In genomic region chr11:6738590-6738989, GRCh38 we compare ENCODE assay signal across 27 cellular contexts. TPM values are rescaled to one million over a fixed set of nuclear protein-coding genes. Genes with fewer than 3 reads are reported as not detected.
DNase-seq lines count a peak whose midpoint lies in the region; ATAC-seq, FAIRE-seq and TF ChIP-seq lines count a peak whose summit lies in the region.
"Had no signal": no experiment of that assay in that cellular context is flagged by ENCODE, and none has a peak within 500 bp of the region (broad histone marks: within the 10 kb centered on the region; RNA-seq: fewer than 3 reads in every experiment).

No MANE protein-coding gene starts in this region.

- WGBS in small intestine, 3 donors = 74 to 85% (median 81%) methylated on average over 1 of the region's 1 CpG

- H3K9ac ChIP-seq in MM.1S (ENCODE audit: low read length) = no peak overlapping the region
- H3K9ac ChIP-seq: BLaER1 treated with 17β-estradiol and CSF1 and Interleukin-3, amounts not matched to agents 10 nM and 100 nM had no signal

- no peaks in the 10 kb centered on the region for H3K9me3 Mint-ChIP-seq in activated naive CD4-positive, alpha-beta T cell treated with anti-CD3 and anti-CD28 coated beads, Interleukin-2, amount 10 ng/mL, durations not matched to agents 7 days and 5 days
- no peaks in the 10 kb centered on the region for H3K9me3 Mint-ChIP-seq in T-cell
- H3K9me3 Mint-ChIP-seq in activated naive CD8-positive, alpha-beta T cell treated with anti-CD3 and anti-CD28 coated beads, Interleukin-2, amount 50 U/mL, for 24 hours = no peaks in the 10 kb centered on the region
- H3K9me3 Mint-ChIP-seq in stimulated activated effector memory CD8-positive, alpha-beta T cell treated with anti-CD3 and anti-CD28 coated beads, Interleukin-12 subunit alpha, Interleukin-12 subunit beta, amount 100 ng/mL, for 72 hours = no peaks in the 10 kb centered on the region
- H3K9me3 Mint-ChIP-seq: brain, nephron had no signal

- DNase-seq in activated naive CD4-positive, alpha-beta T cell treated with anti-CD3 and anti-CD28 coated beads, Interleukin-2, amount 10 ng/mL, durations not matched to agents 7 days and 5 days = no peak
- DNase-seq in activated naive CD4-positive, alpha-beta T cell treated with anti-CD3 and anti-CD28 coated beads, Interleukin-2, amount 50 U/mL, for 16 hours = no peak
- DNase-seq in T-cell (no peak), MM.1S (no peak), small intestine (no peak)
- no peak for DNase-seq in activated naive CD8-positive, alpha-beta T cell treated with anti-CD3 and anti-CD28 coated beads, Interleukin-2, amount 50 U/mL, for 24 hours
- DNase-seq in stimulated activated effector memory CD8-positive, alpha-beta T cell treated with anti-CD3 and anti-CD28 coated beads, Interleukin-12 subunit alpha, Interleukin-12 subunit beta, amount 100 ng/mL, for 72 hours (ENCODE audit: low spot score in 2 of 2) = no peak
- DNase-seq: DMS79, GF-D8, NCI-H1417 treated with DMSO at 0.1 percent for 48 hours, sigmoid colon had no signal

- no peak overlapping the region for H2AFZ ChIP-seq in MM.1S (ENCODE audit: low read length)

- peak overlapping the region; percentile 1 for H3K27ac Mint-ChIP-seq in activated naive CD4-positive, alpha-beta T cell treated with anti-CD3 and anti-CD28 coated beads, Interleukin-2, amount 10 ng/mL, durations not matched to agents 7 days and 5 days
- peak overlapping the region; percentile 93 to 94 for H3K27ac Mint-ChIP-seq in T-cell
- peak overlapping the region; percentile 19 for H3K27ac Mint-ChIP-seq in activated naive CD8-positive, alpha-beta T cell treated with anti-CD3 and anti-CD28 coated beads, Interleukin-2, amount 50 U/mL, for 24 hours
- peak overlapping the region; percentile 89 for H3K27ac Mint-ChIP-seq in stimulated activated effector memory CD8-positive, alpha-beta T cell treated with anti-CD3 and anti-CD28 coated beads, Interleukin-12 subunit alpha, Interleukin-12 subunit beta, amount 100 ng/mL, for 72 hours
- H3K27ac Mint-ChIP-seq: brain, nephron had no signal

- no peak overlapping the region for H3K4me3 Mint-ChIP-seq in activated naive CD4-positive, alpha-beta T cell treated with anti-CD3 and anti-CD28 coated beads, Interleukin-2, amount 10 ng/mL, durations not matched to agents 7 days and 5 days
- H3K4me3 Mint-ChIP-seq in T-cell = peak overlapping the region in 2 of 3 donors; percentile 32 to 50
- no peak overlapping the region for H3K4me3 Mint-ChIP-seq in activated naive CD8-positive, alpha-beta T cell treated with anti-CD3 and anti-CD28 coated beads, Interleukin-2, amount 50 U/mL, for 24 hours
- H3K4me3 Mint-ChIP-seq in stimulated activated effector memory CD8-positive, alpha-beta T cell treated with anti-CD3 and anti-CD28 coated beads, Interleukin-12 subunit alpha, Interleukin-12 subunit beta, amount 100 ng/mL, for 72 hours = no peak overlapping the region
- H3K4me3 Mint-ChIP-seq: brain, nephron had no signal

- no peaks in the 10 kb centered on the region for H3K9me2 ChIP-seq in MM.1S (replicated peaks; ENCODE audit: insufficient read depth, low read length)

- H3K4me1 Mint-ChIP-seq in activated naive CD4-positive, alpha-beta T cell treated with anti-CD3 and anti-CD28 coated beads, Interleukin-2, amount 10 ng/mL, durations not matched to agents 7 days and 5 days = peaks cover 88% of the 10 kb centered on the region
- peaks cover 71 to 91% (median 84%) of the 10 kb centered on the region in 3 donors for H3K4me1 Mint-ChIP-seq in T-cell
- H3K4me1 Mint-ChIP-seq in activated naive CD8-positive, alpha-beta T cell treated with anti-CD3 and anti-CD28 coated beads, Interleukin-2, amount 50 U/mL, for 24 hours = peaks cover 93% of the 10 kb centered on the region
- H3K4me1 Mint-ChIP-seq in stimulated activated effector memory CD8-positive, alpha-beta T cell treated with anti-CD3 and anti-CD28 coated beads, Interleukin-12 subunit alpha, Interleukin-12 subunit beta, amount 100 ng/mL, for 72 hours = peaks cover 87% of the 10 kb centered on the region
- H3K4me1 Mint-ChIP-seq: nephron had no signal

- no peak overlapping the region for H3K4me2 ChIP-seq in MM.1S (ENCODE audit: low read depth, low read length)
- H3K4me2 ChIP-seq: BLaER1 treated with 17β-estradiol and CSF1 and Interleukin-3, amounts not matched to agents 10 nM and 100 nM had no signal

- H3K27ac ChIP-seq in MM.1S (ENCODE audit: low read length) (no peak overlapping the region), small intestine (ENCODE audit: low read depth in 1 of 2, low read length in 1 of 2) (peak overlapping the region in 1 of 2 donors; percentile 11)
- H3K27ac ChIP-seq: BLaER1 treated with 17β-estradiol and CSF1 and Interleukin-3, amounts not matched to agents 10 nM and 100 nM; heart right ventricle; sigmoid colon; suprapubic skin; upper lobe of left lung had no signal

- H3K9me3 ChIP-seq in MM.1S (replicated peaks; ENCODE audit: insufficient read depth, low read length) = no peaks in the 10 kb centered on the region
- no peaks in the 10 kb centered on the region for H3K9me3 ChIP-seq in small intestine (ENCODE audit: control insufficient read depth, low read depth)
- H3K9me3 ChIP-seq: sigmoid colon, suprapubic skin had no signal

- no peaks in the 10 kb centered on the region for H3K27me3 ChIP-seq in MM.1S (replicated peaks; ENCODE audit: insufficient read depth, low read length)
- no peaks in the 10 kb centered on the region for H3K27me3 ChIP-seq in small intestine (ENCODE audit: control insufficient read depth in 2 of 2, insufficient read depth in 2 of 2, low read length in 2 of 2)
- H3K27me3 ChIP-seq: BLaER1 treated with 17β-estradiol and CSF1 and Interleukin-3, amounts not matched to agents 10 nM and 100 nM; heart right ventricle; sigmoid colon; suprapubic skin; upper lobe of left lung had no signal

- H3K36me3 ChIP-seq in MM.1S (replicated peaks; ENCODE audit: insufficient read depth, low read length) (no peaks in the 10 kb centered on the region), small intestine (ENCODE audit: control insufficient read depth in 2 of 2, insufficient read depth in 2 of 2, low read length in 2 of 2) (no peaks in the 10 kb centered on the region)
- H3K36me3 ChIP-seq: sigmoid colon, suprapubic skin had no signal

- no peaks in the 10 kb centered on the region for H4K20me1 ChIP-seq in MM.1S (ENCODE audit: insufficient read depth, low read length)
- H4K20me1 ChIP-seq: BLaER1 treated with 17β-estradiol and CSF1 and Interleukin-3, amounts not matched to agents 10 nM and 100 nM had no signal

- peaks cover 46% of the 10 kb centered on the region for H3K79me2 ChIP-seq in MM.1S (ENCODE audit: low read length)

- H3K27me3 Mint-ChIP-seq in activated naive CD4-positive, alpha-beta T cell treated with anti-CD3 and anti-CD28 coated beads, Interleukin-2, amount 10 ng/mL, durations not matched to agents 7 days and 5 days = no peaks in the 10 kb centered on the region
- H3K27me3 Mint-ChIP-seq in T-cell = no peaks in the 10 kb centered on the region
- no peaks in the 10 kb centered on the region for H3K27me3 Mint-ChIP-seq in activated naive CD8-positive, alpha-beta T cell treated with anti-CD3 and anti-CD28 coated beads, Interleukin-2, amount 50 U/mL, for 24 hours
- H3K27me3 Mint-ChIP-seq: brain had no signal

- H3K4me1 ChIP-seq in MM.1S (ENCODE audit: low read length) = no peaks in the 10 kb centered on the region
- peaks cover 0 to 7% of the 10 kb centered on the region in 2 donors for H3K4me1 ChIP-seq in small intestine (ENCODE audit: control insufficient read depth in 2 of 2, insufficient read depth in 1 of 2, low read depth in 1 of 2, low read length in 1 of 2)
- H3K4me1 ChIP-seq: sigmoid colon, suprapubic skin had no signal

- FAIRE-seq in small intestine (lab: Jason Lieb, UNC) = no peak
- FAIRE-seq: frontal cortex had no signal

- POLR2A ChIA-PET in T-cell (lab: Charles Lee) = interaction anchor here in 1 of 2 donors (0.7 kb wide), 2 partner anchors 18 to 65 kb away, joined by 3 read pairs; no protein-coding TSS in a partner anchor

- ATAC-seq in T-cell (replicated peaks in 1 of 4) = no peak
- ATAC-seq in activated naive CD8-positive, alpha-beta T cell treated with anti-CD3 and anti-CD28 coated beads, Interleukin-2, amount 50 U/mL, for 24 hours = no peak
- peak; percentile 62 for ATAC-seq in stimulated activated effector memory CD8-positive, alpha-beta T cell treated with anti-CD3 and anti-CD28 coated beads, Interleukin-12 subunit alpha, Interleukin-12 subunit beta, amount 100 ng/mL, for 72 hours
- ATAC-seq: Right ventricle myocardium inferior had no signal

- CTCF ChIA-PET in activated naive CD4-positive, alpha-beta T cell treated with anti-CD3 and anti-CD28 coated beads, Interleukin-2, amount 10 ng/mL, durations not matched to agents 7 days and 5 days (lab: Charles Lee) = interaction anchor here (0.6 to 10.2 kb wide), 8 partner anchors 10 to 209 kb away, joined by 3 to 185 read pairs (median 8); partner anchors contain the start of gene OR2AG2
- CTCF ChIA-PET in T-cell (lab: Charles Lee) = interaction anchor here (0.5 to 11.2 kb wide), 13 partner anchors 9 to 338 kb away, joined by 3 to 201 read pairs (median 4); partner anchors contain the start of genes ILK (in 1 of the 2), MRPL17 (in 1 of the 2) and RRP8 (in 1 of the 2)

- H3K4me3 ChIP-seq in MM.1S (ENCODE audit: low read length) (no peak overlapping the region), small intestine (ENCODE audit: low read depth in 1 of 2, low read length in 2 of 2) (no peak overlapping the region)
- H3K4me3 ChIP-seq: BLaER1 treated with 17β-estradiol and CSF1 and Interleukin-3, amounts not matched to agents 10 nM and 100 nM; heart right ventricle; sigmoid colon; suprapubic skin; upper lobe of left lung had no signal

- TF ChIP-seq CTCF in MM.1S (IDR thresholded peaks at IDR 0.05; ENCODE audit: low read length) = no peak

- no peaks in the 10 kb centered on the region for H3F3A ChIP-seq in MM.1S (ENCODE audit: insufficient read depth, low read length)

- H3K36me3 Mint-ChIP-seq in activated naive CD4-positive, alpha-beta T cell treated with anti-CD3 and anti-CD28 coated beads, Interleukin-2, amount 10 ng/mL, durations not matched to agents 7 days and 5 days = peaks cover 66% of the 10 kb centered on the region
- H3K36me3 Mint-ChIP-seq in T-cell = peaks cover 26% of the 10 kb centered on the region
- peaks cover 19% of the 10 kb centered on the region for H3K36me3 Mint-ChIP-seq in activated naive CD8-positive, alpha-beta T cell treated with anti-CD3 and anti-CD28 coated beads, Interleukin-2, amount 50 U/mL, for 24 hours (ENCODE audit: low read depth)
- peaks cover 89% of the 10 kb centered on the region for H3K36me3 Mint-ChIP-seq in stimulated activated effector memory CD8-positive, alpha-beta T cell treated with anti-CD3 and anti-CD28 coated beads, Interleukin-12 subunit alpha, Interleukin-12 subunit beta, amount 100 ng/mL, for 72 hours
- H3K36me3 Mint-ChIP-seq: brain had no signal

RNA-seq across cellular contexts. Expression of gene OR2AG2, which starts 33.2 kb away (rescaled TPM):
- total RNA-seq in T-cell = not detected
- under 1 TPM in 1 of 3 donors, not detected in 2; 0.09 TPM for polyA plus RNA-seq in small intestine
- total RNA-seq: Calu3, heart right ventricle, lower leg skin, Right ventricle myocardium inferior had no signal
- polyA plus RNA-seq: heart right ventricle had no signal

RNA-seq across cellular contexts. Expression of gene OR2AG1, which starts 44.2 kb away (rescaled TPM):
- not detected for total RNA-seq in T-cell
- polyA plus RNA-seq in small intestine = not detected
- total RNA-seq: Calu3, cerebellum, dermis microvascular lymphatic vessel endothelial cell, frontal cortex, heart right ventricle, kidney epithelial cell, lower leg skin, osteoblast, pulmonary artery endothelial cell, Right ventricle myocardium inferior, sigmoid colon, suprapubic skin, upper lobe of left lung had no signal
- polyA plus RNA-seq: AG04450, heart right ventricle, sigmoid colon had no signal

RNA-seq across cellular contexts. Expression of gene MRPL17, which starts 55.5 kb away (rescaled TPM):
- total RNA-seq in T-cell = 10 to 100 TPM; 12.1 to 33.1 (median 30.2) TPM
- polyA plus RNA-seq in small intestine = 10 to 100 TPM; 17.8 to 49.4 (median 19.0) TPM

Comparison
In these comparisons a context has a peak if more than half of its experiments do, and no peak if none do; other contexts are left out.
1. H3K27ac Mint-ChIP-seq: peak in every context shown above with its lines; median percentile 94 in T-cell; 89 in stimulated activated effector memory CD8-positive, alpha-beta T cell treated with anti-CD3 and anti-CD28 coated beads, Interleukin-12 subunit alpha, Interleukin-12 subunit beta, amount 100 ng/mL, for 72 hours; 19 in activated naive CD8-positive, alpha-beta T cell treated with anti-CD3 and anti-CD28 coated beads, Interleukin-2, amount 50 U/mL, for 24 hours; 1 in activated naive CD4-positive, alpha-beta T cell treated with anti-CD3 and anti-CD28 coated beads, Interleukin-2, amount 10 ng/mL, durations not matched to agents 7 days and 5 days.
2. H3K4me3 Mint-ChIP-seq: peak in T-cell (2 of 3); none in activated naive CD4-positive, alpha-beta T cell treated with anti-CD3 and anti-CD28 coated beads, Interleukin-2, amount 10 ng/mL, durations not matched to agents 7 days and 5 days (single experiment), activated naive CD8-positive, alpha-beta T cell treated with anti-CD3 and anti-CD28 coated beads, Interleukin-2, amount 50 U/mL, for 24 hours (single experiment) and stimulated activated effector memory CD8-positive, alpha-beta T cell treated with anti-CD3 and anti-CD28 coated beads, Interleukin-12 subunit alpha, Interleukin-12 subunit beta, amount 100 ng/mL, for 72 hours (single experiment).